ENCODE assay signal across 8 cellular contexts in the genomic region with DNA sequence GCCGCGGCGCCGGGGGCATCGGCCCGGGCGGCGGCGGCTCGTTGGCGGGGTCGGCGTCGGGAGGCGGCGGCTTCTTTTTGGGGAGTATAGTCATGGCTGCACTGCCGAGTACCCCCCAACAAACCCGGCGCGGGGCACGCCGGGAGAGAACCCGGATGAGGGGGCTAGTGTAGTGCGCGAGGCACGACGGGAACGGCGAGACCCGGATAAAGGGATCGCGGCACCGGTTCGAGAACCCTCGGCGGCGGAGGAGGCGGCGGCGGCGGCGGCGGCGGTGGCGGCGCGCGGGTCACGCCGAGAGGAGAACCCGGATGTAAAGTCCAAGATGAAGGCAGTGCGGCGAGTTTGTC. TPM values are rescaled to one million over a fixed set of nuclear protein-coding genes. Genes with fewer than 3 reads are reported as not detected.
DNase-seq lines count a peak whose midpoint lies in the region; ATAC-seq and TF ChIP-seq lines count a peak whose summit lies in the region.

A gene with protein sequence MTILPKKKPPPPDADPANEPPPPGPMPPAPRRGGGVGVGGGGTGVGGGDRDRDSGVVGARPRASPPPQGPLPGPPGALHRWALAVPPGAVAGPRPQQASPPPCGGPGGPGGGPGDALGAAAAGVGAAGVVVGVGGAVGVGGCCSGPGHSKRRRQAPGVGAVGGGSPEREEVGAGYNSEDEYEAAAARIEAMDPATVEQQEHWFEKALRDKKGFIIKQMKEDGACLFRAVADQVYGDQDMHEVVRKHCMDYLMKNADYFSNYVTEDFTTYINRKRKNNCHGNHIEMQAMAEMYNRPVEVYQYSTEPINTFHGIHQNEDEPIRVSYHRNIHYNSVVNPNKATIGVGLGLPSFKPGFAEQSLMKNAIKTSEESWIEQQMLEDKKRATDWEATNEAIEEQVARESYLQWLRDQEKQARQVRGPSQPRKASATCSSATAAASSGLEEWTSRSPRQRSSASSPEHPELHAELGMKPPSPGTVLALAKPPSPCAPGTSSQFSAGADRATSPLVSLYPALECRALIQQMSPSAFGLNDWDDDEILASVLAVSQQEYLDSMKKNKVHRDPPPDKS (minus strand): TSS at position 131 of the 350 bp plus-strand sequence. CDS start 37 bp downstream, at position 94.

- peak; percentile 33 for ATAC-seq in GM21737 (IDR thresholded peaks at IDR 0.05; ENCODE audit: unreplicated experiment)
- peak; percentile 9 for ATAC-seq in left lobe of liver

- peak within 1 kb of the TSS; percentile 68 for H3K4me3 ChIP-seq in LNCaP clone FGC (ENCODE audit: low read depth, low read length)

- TF ChIP-seq CTCF in LNCaP clone FGC (IDR thresholded peaks at IDR 0.05; ENCODE audit: control insufficient read depth, extremely low read depth, insufficient read depth): no peak

- peak; percentile 71 for DNase-seq in Daoy (ENCODE audit: low read depth)
- no peak for DNase-seq in LNCaP clone FGC (ENCODE audit: low read depth)
- peak; percentile 74 for DNase-seq in UCSD-AML1 (lab: John Stamatoyannopoulos, UW; ENCODE audit: unreplicated experiment)
- DNase-seq in caudate nucleus (lab: John Stamatoyannopoulos, UW): peak in 51 of 61 donors; percentile 26 to 85 (median 61)
- no peak for DNase-seq in left lobe of liver (ENCODE audit: low spot score)
- DNase-seq in stimulated activated CD4-positive, alpha-beta T cell treated with anti-CD3 and anti-CD28 coated beads, Interleukin-4, amount 100 ng/mL, for 1 hour: peak; percentile 73
- no peak for DNase-seq in islet precursor cell

- H3K27ac ChIP-seq in caudate nucleus (ENCODE audit: low read depth, low read length): peak within 1 kb of the TSS; percentile 98

RNA-seq across cellular contexts. Expression of the gene that starts here (rescaled TPM):
- 16.8 and 17.8 TPM in 2 replicates for total RNA-seq in Daoy (2014; rRNA removed; shearing (Covaris generic))
- 21.8 TPM for total RNA-seq in left lobe of liver

Comparison
In these comparisons a context has a peak if more than half of its experiments do, and no peak if none do; other contexts are left out.
1. DNase-seq: peak in Daoy (single experiment), UCSD-AML1 (single experiment), caudate nucleus (51 of 61) and stimulated activated CD4-positive, alpha-beta T cell treated with anti-CD3 and anti-CD28 coated beads, Interleukin-4, amount 100 ng/mL, for 1 hour (single experiment); none in LNCaP clone FGC (single experiment), left lobe of liver (single experiment) and islet precursor cell (single experiment).